In the genomic region with DNA sequence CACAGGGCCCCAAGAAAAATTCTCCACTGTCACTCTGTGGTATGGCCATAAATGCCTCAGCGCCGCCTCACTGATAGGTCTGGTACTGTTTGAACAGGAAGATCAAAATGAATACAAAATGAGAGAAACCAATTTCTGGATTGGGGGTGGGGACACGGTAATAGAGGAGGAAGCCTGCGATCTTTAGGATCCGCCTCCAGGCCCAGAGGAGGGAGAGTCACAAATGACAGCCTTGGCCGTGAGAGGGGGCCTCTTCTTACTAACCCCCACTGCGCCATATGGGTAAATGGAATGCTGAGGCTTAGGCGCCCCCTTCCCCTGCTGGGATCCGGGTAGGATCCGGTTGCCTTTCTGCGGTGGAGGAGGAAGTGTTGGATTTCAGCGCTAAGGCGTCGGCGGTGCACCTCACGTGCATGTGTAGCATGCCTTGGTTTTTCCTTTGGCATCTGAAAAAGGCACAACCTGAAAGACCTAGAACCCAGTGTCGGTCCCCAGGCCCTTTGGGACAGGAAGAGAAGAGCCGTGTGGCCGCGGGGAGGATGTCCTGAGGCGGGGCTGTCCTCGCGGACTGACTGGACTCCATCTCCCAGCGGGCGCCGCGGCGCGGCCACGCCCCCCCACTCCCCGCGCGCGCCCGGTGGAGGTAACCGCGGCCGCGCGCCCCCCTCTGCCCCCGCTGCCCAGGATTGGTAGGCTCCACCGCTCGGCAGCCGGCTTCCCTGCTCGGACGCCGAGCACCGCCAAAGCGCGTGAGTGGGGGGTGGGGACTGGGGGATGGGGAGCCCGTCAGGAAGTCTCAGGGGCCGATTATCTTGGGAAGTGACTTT, we compare ENCODE assay signal across 8 cellular contexts. TPM values are rescaled to one million over a fixed set of nuclear protein-coding genes. Genes with fewer than 3 reads are reported as not detected.
DNase-seq lines count a peak whose midpoint lies in the region; ATAC-seq and TF ChIP-seq lines count a peak whose summit lies in the region.

No MANE protein-coding gene starts in this region.

- H3K4me1 ChIP-seq in IMR-90 (ENCODE audit: control insufficient read depth, insufficient read depth, low read length) (peaks cover 20% of the 10 kb centered on the region), mucosa of rectum (ENCODE audit: control insufficient read depth in 2 of 2, insufficient read depth in 2 of 2, low read length in 2 of 2) (peaks cover 31 to 34% of the 10 kb centered on the region in 2 donors)

- H3K9ac ChIP-seq in IMR-90 (ENCODE audit: low read depth, low read length) = peak overlapping the region; percentile 95
- H3K9ac ChIP-seq in mucosa of rectum (ENCODE audit: low read depth in 1 of 2, low read length in 2 of 2) = peak overlapping the region; percentile 83

- peak overlapping the region; percentile 99 for H3K4ac ChIP-seq in IMR-90 (ENCODE audit: low read depth, low read length)

- H3K27ac ChIP-seq in IMR-90 (ENCODE audit: insufficient read depth, low read length) (peak overlapping the region; percentile 99), mucosa of rectum (ENCODE audit: low read depth in 2 of 2, low read length in 2 of 2) (peak overlapping the region; percentile 94 to 97)

- POLR2A ChIA-PET in IMR-90 (lab: Charles Lee; ENCODE audit: unreplicated experiment) = no interaction called here

- TF ChIP-seq RAD21 in IMR-90 (IDR thresholded peaks at IDR 0.05; ENCODE audit: low read length) = peak; percentile 20; the same call in 1 of the 2 replicates

- peak overlapping the region; percentile 97 for H3K23ac ChIP-seq in IMR-90 (ENCODE audit: low read depth, low read length)

- peak overlapping the region; percentile 94 for H2AK9ac ChIP-seq in IMR-90 (replicated peaks; ENCODE audit: low read depth, low read length, poor library complexity)

- H3K9me3 ChIP-seq in IMR-90 (ENCODE audit: control insufficient read depth, insufficient read depth, low read length) (no peaks in the 10 kb centered on the region), mucosa of rectum (ENCODE audit: control insufficient read depth in 2 of 2, low read length in 2 of 2) (no peaks in the 10 kb centered on the region)

- TF ChIP-seq CTCF in IMR-90 (conservative IDR thresholded peaks at IDR 0.05; ENCODE audit: low read depth, low read length) = peak; percentile 24; the same call in 1 of the 2 replicates
- no peak for TF ChIP-seq CTCF in epithelial cell of proximal tubule (conservative IDR thresholded peaks at IDR 0.05; ENCODE audit: low read depth, low read length)

- ATAC-seq in GM21576 (IDR thresholded peaks at IDR 0.05; ENCODE audit: unreplicated experiment) (peak; percentile 47), IMR-90 (ENCODE audit: low read depth) (peak; percentile 76)

- peak overlapping the region; percentile 99 for H3K14ac ChIP-seq in IMR-90 (replicated peaks; ENCODE audit: low read depth, low read length)

- H3K4me3 ChIP-seq in IMR-90 (ENCODE audit: insufficient read depth, low read depth, low read length) (peak overlapping the region; percentile 89), epithelial cell of proximal tubule (ENCODE audit: low read depth, low read length) (peak overlapping the region; percentile 81), mucosa of rectum (ENCODE audit: low read length in 2 of 2) (peak overlapping the region; percentile 80 to 92)

- peak overlapping the region; percentile 96 for H4K91ac ChIP-seq in IMR-90 (ENCODE audit: insufficient read depth, low read depth, low read length)

- CTCF ChIA-PET in IMR-90 (lab: Yijun Ruan, JAX) = interaction anchor here (1.0 kb wide), 1 partner anchor 10 kb away, joined by 3 read pairs; no protein-coding TSS in a partner anchor

- H2AFZ ChIP-seq in IMR-90 (replicated peaks; ENCODE audit: low read length, poor library complexity) = peak overlapping the region; percentile 96

- H3K4me2 ChIP-seq in IMR-90 (ENCODE audit: low read depth, low read length) = peak overlapping the region; percentile 96

- H3K36me3 ChIP-seq in IMR-90 (ENCODE audit: control insufficient read depth, insufficient read depth, low read length) = no peaks in the 10 kb centered on the region
- peaks cover 2 to 6% of the 10 kb centered on the region in 2 donors for H3K36me3 ChIP-seq in mucosa of rectum (ENCODE audit: control insufficient read depth in 2 of 2, insufficient read depth in 2 of 2, low read length in 2 of 2)

- H4K20me1 ChIP-seq in IMR-90 (ENCODE audit: insufficient read depth, low read length) = peaks cover 34% of the 10 kb centered on the region

- peak overlapping the region; percentile 94 for H2BK5ac ChIP-seq in IMR-90 (ENCODE audit: low read depth, low read length, poor library complexity, severe bottlenecking)

- peak overlapping the region; percentile 60 for H2AK5ac ChIP-seq in IMR-90 (ENCODE audit: low read depth, low read length)

- H3K18ac ChIP-seq in IMR-90 (ENCODE audit: low read depth, low read length) = peak overlapping the region; percentile 98

- dilution Hi-C loops in IMR-90 (cut with HindIII; ENCODE audit: low sequenced_read_pairs, unreplicated experiment) = no loop called here

- peaks cover 26% of the 10 kb centered on the region for H3K9me1 ChIP-seq in IMR-90 (ENCODE audit: insufficient read depth, low read length)

- peak overlapping the region; percentile 96 for H4K8ac ChIP-seq in IMR-90 (ENCODE audit: low read depth in 2 of 2, low read length in 2 of 2)

- 0% methylated on average over 2 of the region's 52 CpGs; no CpG with 5 or more reads in 1 of the 2 experiments for WGBS in IMR-90 (ENCODE audit: extremely low coverage in 2 of 2, insufficient read length in 1 of 2), 2 experiments

- H4K5ac ChIP-seq in IMR-90 (ENCODE audit: low read depth, low read length) = peak overlapping the region; percentile 97

- H3K27me3 ChIP-seq in IMR-90 (ENCODE audit: control insufficient read depth, insufficient read depth, low read length) = no peaks in the 10 kb centered on the region
- no peaks in the 10 kb centered on the region for H3K27me3 ChIP-seq in mucosa of rectum (ENCODE audit: control insufficient read depth in 2 of 2, insufficient read depth in 2 of 2, low read length in 2 of 2)

- peak overlapping the region; percentile 84; the same call in 2 of the 3 replicates for H2BK15ac ChIP-seq in IMR-90 (ENCODE audit: low read depth, low read length)

- TF ChIP-seq POLR2A in IMR-90 (IDR thresholded peaks at IDR 0.05; ENCODE audit: low read depth, low read length) = no peak; the same call in 1 of the 2 replicates

- DNase-seq in DMS 273 (lab: John Stamatoyannopoulos, UW; ENCODE audit: unreplicated experiment) (peak; percentile 93), IMR-90 (peak; percentile 82), OCI-M2 (lab: John Stamatoyannopoulos, UW; ENCODE audit: unreplicated experiment) (peak; percentile 85), epithelial cell of proximal tubule (ENCODE audit: low read depth) (no peak)
- peak; percentile 88 for DNase-seq in activated T-cell treated with anti-CD3 and anti-CD28 coated beads, Interleukin-2, amount 50 U/mL, for 1 hour
- DNase-seq in stimulated activated CD8-positive, alpha-beta memory T cell treated with anti-CD3 and anti-CD28 coated beads, Interleukin-4, amount 100 ng/mL, for 4 hours (ENCODE audit: low read depth in 2 of 2, low spot score in 1 of 2) = peak; percentile 56 to 78

- in situ Hi-C loops in IMR-90 (cut with MboI; ENCODE audit: low sequenced_read_pairs) = no loop called here

- H3K79me1 ChIP-seq in IMR-90 (ENCODE audit: low read depth in 1 of 2, low read length in 2 of 2) = peaks cover 19 to 47% of the 10 kb centered on the region in 2 experiments

- peak overlapping the region; percentile 76 for H2BK20ac ChIP-seq in IMR-90 (ENCODE audit: low read depth, low read length)

- H2BK120ac ChIP-seq in IMR-90 (ENCODE audit: low read depth, low read length) = peak overlapping the region; percentile 90

- intact Hi-C loops in IMR-90 (cut with micrococcal nuclease) = no loop called here

- BruUV-seq in IMR-90 (replicated peaks; lab: Mats Ljungman, UMichigan) = no TSS peak

- H3K56ac ChIP-seq in IMR-90 (ENCODE audit: extremely low read depth, insufficient read depth, low read length) = peak overlapping the region; percentile 82

TF ChIP-seq in IMR-90, 13 proteins besides CTCF, POLR2A, EP300 and RAD21 (continues in another document):
- TF ChIP-seq RFX5 (IDR thresholded peaks at IDR 0.05; ENCODE audit: low read depth, low read length) (no peak), MAFK (IDR thresholded peaks at IDR 0.05; ENCODE audit: low read depth, low read length) (no peak), MAZ (IDR thresholded peaks at IDR 0.05; ENCODE audit: borderline replicate concordance, low read depth, low read length) (0 out of 2 replicates have a peak, but pooled peaks have one; percentile 5), MXI1 (IDR thresholded peaks at IDR 0.05; ENCODE audit: borderline replicate concordance, low read depth, low read length) (0 out of 2 replicates have a peak, but pooled peaks have one; percentile 51), RCOR1 (IDR thresholded peaks at IDR 0.05; ENCODE audit: insufficient replicate concordance, low read length) (no peak), BHLHE40 (IDR thresholded peaks at IDR 0.05; ENCODE audit: low read depth, low read length) (peak; percentile 95)

RNA-seq across cellular contexts. Expression of gene MADD, which starts 0.7 kb away (rescaled TPM):
- 11.1 and 13.3 TPM in 2 replicates for total RNA-seq in IMR-90 (2012; rRNA removed)
- polyA plus RNA-seq in IMR-90 (2012; rRNA removed) = 16.4 and 17.3 TPM in 2 replicates
- polyA plus RNA-seq in IMR-90 (2012; cell fraction: cytosol; rRNA removed) = 11.8 and 13.6 TPM in 2 replicates
- 45.5 and 53.1 TPM in 2 replicates for polyA plus RNA-seq in IMR-90 (2012; cell fraction: nucleus; rRNA removed; ENCODE audit: low replicate concordance)
- total RNA-seq in epithelial cell of proximal tubule = 14.0 and 24.7 TPM in 2 replicates

RNA-seq across cellular contexts. Expression of gene NR1H3, which starts 11.4 kb away (rescaled TPM):
- total RNA-seq in IMR-90 (2012; rRNA removed) = 9.1 and 9.7 TPM in 2 replicates
- polyA plus RNA-seq in IMR-90 (2012; rRNA removed) = 13.6 and 19.0 TPM in 2 replicates
- polyA plus RNA-seq in IMR-90 (2012; cell fraction: cytosol; rRNA removed) = 9.7 and 15.4 TPM in 2 replicates
- polyA plus RNA-seq in IMR-90 (2012; cell fraction: nucleus; rRNA removed; ENCODE audit: low replicate concordance) = 48.0 and 62.0 TPM in 2 replicates
- total RNA-seq in epithelial cell of proximal tubule = 8.5 and 9.6 TPM in 2 replicates

RNA-seq across cellular contexts. Expression of gene ACP2, which starts 20.6 kb away (rescaled TPM):
- 10.3 and 17.7 TPM in 2 replicates for total RNA-seq in IMR-90 (2012; rRNA removed)
- polyA plus RNA-seq in IMR-90 (2012; rRNA removed) = 23.6 and 24.8 TPM in 2 replicates
- 17.6 and 27.9 TPM in 2 replicates for polyA plus RNA-seq in IMR-90 (2012; cell fraction: cytosol; rRNA removed)
- 44.8 and 66.4 TPM in 2 replicates for polyA plus RNA-seq in IMR-90 (2012; cell fraction: nucleus; rRNA removed; ENCODE audit: low replicate concordance)
- 28.2 and 32.3 TPM in 2 replicates for total RNA-seq in epithelial cell of proximal tubule

RNA-seq across cellular contexts. Expression of gene DDB2, which starts 54.4 kb away (rescaled TPM):
- total RNA-seq in IMR-90 (2012; rRNA removed) (25.6 and 27.8 TPM in 2 replicates), epithelial cell of proximal tubule (30.0 and 50.2 TPM in 2 replicates)
- polyA plus RNA-seq in IMR-90 (2012; rRNA removed) = 33.5 and 33.6 TPM in 2 replicates
- 24.1 and 24.5 TPM in 2 replicates for polyA plus RNA-seq in IMR-90 (2012; cell fraction: cytosol; rRNA removed)
- 77.2 and 160 TPM in 2 replicates for polyA plus RNA-seq in IMR-90 (2012; cell fraction: nucleus; rRNA removed; ENCODE audit: low replicate concordance)
